ENCODE assay signal across 1 cellular context in the genomic region with DNA sequence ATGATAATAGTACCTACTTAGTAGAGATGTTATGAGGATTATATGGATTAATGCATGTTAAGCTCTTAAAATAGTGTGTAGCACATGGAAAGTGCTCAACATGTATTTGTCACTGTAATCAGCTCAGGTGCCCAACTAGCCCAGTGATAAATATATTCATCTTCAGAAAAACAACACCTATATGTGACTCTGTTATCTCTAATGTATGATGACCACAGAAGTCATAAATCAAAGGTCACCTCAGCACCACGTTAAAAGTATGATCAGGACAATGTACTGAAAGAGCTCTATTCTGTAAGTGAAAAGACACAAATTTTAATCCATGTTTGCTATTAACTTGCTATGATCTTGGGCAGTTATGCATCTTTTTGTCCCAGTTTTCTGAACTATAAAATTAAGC.
TF ChIP-seq lines count a peak whose summit lies in the region.

No MANE protein-coding gene starts in this region.

TF ChIP-seq in GM23338, 12 proteins besides CTCF, POLR2A, EP300 and RAD21 (continued from another document):
- no peak for TF ChIP-seq NANOG (IDR thresholded peaks at IDR 0.05; ENCODE audit: borderline replicate concordance)
- no peak for TF ChIP-seq EZH2phosphoT487 (IDR thresholded peaks at IDR 0.05; ENCODE audit: unreplicated experiment)
- TF ChIP-seq, protein P1, sequence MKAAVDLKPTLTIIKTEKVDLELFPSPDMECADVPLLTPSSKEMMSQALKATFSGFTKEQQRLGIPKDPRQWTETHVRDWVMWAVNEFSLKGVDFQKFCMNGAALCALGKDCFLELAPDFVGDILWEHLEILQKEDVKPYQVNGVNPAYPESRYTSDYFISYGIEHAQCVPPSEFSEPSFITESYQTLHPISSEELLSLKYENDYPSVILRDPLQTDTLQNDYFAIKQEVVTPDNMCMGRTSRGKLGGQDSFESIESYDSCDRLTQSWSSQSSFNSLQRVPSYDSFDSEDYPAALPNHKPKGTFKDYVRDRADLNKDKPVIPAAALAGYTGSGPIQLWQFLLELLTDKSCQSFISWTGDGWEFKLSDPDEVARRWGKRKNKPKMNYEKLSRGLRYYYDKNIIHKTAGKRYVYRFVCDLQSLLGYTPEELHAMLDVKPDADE (IDR thresholded peaks at IDR 0.05), result no peak
- no peak for TF ChIP-seq ZNF114 (CRISPR knock-in tag; IDR thresholded peaks at IDR 0.05)
- TF ChIP-seq, protein P2, sequence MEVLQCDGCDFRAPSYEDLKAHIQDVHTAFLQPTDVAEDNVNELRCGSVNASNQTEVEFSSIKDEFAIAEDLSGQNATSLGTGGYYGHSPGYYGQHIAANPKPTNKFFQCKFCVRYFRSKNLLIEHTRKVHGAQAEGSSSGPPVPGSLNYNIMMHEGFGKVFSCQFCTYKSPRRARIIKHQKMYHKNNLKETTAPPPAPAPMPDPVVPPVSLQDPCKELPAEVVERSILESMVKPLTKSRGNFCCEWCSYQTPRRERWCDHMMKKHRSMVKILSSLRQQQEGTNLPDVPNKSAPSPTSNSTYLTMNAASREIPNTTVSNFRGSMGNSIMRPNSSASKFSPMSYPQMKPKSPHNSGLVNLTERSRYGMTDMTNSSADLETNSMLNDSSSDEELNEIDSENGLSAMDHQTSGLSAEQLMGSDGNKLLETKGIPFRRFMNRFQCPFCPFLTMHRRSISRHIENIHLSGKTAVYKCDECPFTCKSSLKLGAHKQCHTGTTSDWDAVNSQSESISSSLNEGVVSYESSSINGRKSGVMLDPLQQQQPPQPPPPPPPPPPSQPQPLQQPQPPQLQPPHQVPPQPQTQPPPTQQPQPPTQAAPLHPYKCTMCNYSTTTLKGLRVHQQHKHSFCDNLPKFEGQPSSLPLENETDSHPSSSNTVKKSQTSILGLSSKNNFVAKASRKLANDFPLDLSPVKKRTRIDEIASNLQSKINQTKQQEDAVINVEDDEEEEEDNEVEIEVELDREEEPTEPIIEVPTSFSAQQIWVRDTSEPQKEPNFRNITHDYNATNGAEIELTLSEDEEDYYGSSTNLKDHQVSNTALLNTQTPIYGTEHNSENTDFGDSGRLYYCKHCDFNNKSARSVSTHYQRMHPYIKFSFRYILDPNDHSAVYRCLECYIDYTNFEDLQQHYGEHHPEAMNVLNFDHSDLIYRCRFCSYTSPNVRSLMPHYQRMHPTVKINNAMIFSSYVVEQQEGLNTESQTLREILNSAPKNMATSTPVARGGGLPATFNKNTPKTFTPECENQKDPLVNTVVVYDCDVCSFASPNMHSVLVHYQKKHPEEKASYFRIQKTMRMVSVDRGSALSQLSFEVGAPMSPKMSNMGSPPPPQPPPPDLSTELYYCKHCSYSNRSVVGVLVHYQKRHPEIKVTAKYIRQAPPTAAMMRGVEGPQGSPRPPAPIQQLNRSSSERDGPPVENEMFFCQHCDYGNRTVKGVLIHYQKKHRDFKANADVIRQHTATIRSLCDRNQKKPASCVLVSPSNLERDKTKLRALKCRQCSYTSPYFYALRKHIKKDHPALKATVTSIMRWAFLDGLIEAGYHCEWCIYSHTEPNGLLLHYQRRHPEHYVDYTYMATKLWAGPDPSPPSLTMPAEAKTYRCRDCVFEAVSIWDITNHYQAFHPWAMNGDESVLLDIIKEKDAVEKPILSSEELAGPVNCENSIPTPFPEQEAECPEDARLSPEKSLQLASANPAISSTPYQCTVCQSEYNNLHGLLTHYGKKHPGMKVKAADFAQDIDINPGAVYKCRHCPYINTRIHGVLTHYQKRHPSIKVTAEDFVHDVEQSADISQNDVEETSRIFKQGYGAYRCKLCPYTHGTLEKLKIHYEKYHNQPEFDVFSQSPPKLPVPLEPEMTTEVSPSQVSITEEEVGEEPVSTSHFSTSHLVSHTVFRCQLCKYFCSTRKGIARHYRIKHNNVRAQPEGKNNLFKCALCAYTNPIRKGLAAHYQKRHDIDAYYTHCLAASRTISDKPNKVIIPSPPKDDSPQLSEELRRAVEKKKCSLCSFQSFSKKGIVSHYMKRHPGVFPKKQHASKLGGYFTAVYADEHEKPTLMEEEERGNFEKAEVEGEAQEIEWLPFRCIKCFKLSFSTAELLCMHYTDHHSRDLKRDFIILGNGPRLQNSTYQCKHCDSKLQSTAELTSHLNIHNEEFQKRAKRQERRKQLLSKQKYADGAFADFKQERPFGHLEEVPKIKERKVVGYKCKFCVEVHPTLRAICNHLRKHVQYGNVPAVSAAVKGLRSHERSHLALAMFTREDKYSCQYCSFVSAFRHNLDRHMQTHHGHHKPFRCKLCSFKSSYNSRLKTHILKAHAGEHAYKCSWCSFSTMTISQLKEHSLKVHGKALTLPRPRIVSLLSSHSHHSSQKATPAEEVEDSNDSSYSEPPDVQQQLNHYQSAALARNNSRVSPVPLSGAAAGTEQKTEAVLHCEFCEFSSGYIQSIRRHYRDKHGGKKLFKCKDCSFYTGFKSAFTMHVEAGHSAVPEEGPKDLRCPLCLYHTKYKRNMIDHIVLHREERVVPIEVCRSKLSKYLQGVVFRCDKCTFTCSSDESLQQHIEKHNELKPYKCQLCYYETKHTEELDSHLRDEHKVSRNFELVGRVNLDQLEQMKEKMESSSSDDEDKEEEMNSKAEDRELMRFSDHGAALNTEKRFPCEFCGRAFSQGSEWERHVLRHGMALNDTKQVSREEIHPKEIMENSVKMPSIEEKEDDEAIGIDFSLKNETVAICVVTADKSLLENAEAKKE (CRISPR knock-in tag; IDR thresholded peaks at IDR 0.05), result no peak
